ENCODE assay signal across 9 cellular contexts in the genomic region with DNA sequence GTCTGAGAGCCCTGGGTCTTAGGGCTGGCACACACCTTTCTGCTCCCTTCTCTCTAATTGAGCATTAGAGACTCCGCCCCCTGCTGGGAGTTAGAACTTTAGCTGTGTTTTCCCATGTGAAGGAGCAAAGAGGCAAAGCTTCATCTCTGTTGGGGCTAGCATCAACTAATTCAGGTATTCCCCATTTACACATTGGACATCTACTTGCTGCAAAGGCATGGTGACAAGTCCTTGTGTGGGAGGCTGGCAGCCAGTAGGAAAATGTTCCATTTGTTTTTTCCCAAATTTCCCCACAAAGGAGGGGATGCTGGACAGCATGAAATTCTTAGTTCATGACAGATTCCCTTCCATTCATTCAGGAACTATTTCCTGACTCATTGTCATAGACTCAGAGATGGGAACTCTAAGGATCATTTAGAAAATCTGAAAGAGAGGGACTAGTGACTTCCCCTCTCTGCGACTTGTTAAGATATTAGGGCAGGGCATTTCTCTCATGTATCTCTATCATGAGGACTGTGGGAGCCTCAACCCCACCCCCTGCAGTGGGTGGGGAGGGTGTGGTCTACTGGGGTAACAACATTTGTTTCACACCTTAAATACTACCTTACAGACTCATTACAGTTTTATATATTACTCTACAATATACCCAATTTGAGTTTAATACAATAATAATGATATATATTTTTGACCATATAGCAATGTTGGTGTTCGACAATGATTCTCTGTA. TPM values are rescaled to one million over a fixed set of nuclear protein-coding genes. Genes with fewer than 3 reads are reported as not detected.
DNase-seq lines count a peak whose midpoint lies in the region; ATAC-seq lines count a peak whose summit lies in the region.
"Had no signal": no experiment of that assay in that cellular context is flagged by ENCODE, and none has a peak within 500 bp of the region (broad histone marks: within the 10 kb centered on the region; RNA-seq: fewer than 3 reads in every experiment).

No MANE protein-coding gene starts in this region.

- peak; percentile 55 for DNase-seq in AG20443 (ENCODE audit: low spot score)
- DNase-seq in HT1080 (ENCODE audit: low read depth), result peak; percentile 87
- peak; percentile 54 for DNase-seq in activated naive CD8-positive, alpha-beta T cell treated with anti-CD3 and anti-CD28 coated beads for 36 hours
- DNase-seq in memory B cell (ENCODE audit: low spot score in 2 of 2), result no peak
- DNase-seq in mucosa of gallbladder (ENCODE audit: low spot score), result no peak
- DNase-seq in medulla oblongata (ENCODE audit: extremely low spot score), result no peak

- peaks cover 72% of the 10 kb centered on the region for H3K4me1 Mint-ChIP-seq in activated naive CD8-positive, alpha-beta T cell treated with anti-CD3 and anti-CD28 coated beads for 36 hours
- H3K4me1 Mint-ChIP-seq in memory B cell, result peaks cover 60% of the 10 kb centered on the region

- no peaks in the 10 kb centered on the region for H3K27me3 Mint-ChIP-seq in activated naive CD8-positive, alpha-beta T cell treated with anti-CD3 and anti-CD28 coated beads for 36 hours
- H3K27me3 Mint-ChIP-seq in memory B cell, result no peaks in the 10 kb centered on the region

- peaks cover 6% of the 10 kb centered on the region for H3K9me3 Mint-ChIP-seq in activated naive CD8-positive, alpha-beta T cell treated with anti-CD3 and anti-CD28 coated beads for 36 hours
- no peaks in the 10 kb centered on the region for H3K9me3 Mint-ChIP-seq in memory B cell

- H3K27ac Mint-ChIP-seq in activated naive CD8-positive, alpha-beta T cell treated with anti-CD3 and anti-CD28 coated beads for 36 hours, result peak overlapping the region; percentile 80
- H3K27ac Mint-ChIP-seq in memory B cell, result peak overlapping the region; percentile 94

- ATAC-seq in memory B cell (ENCODE audit: low read depth), result no peak
- ATAC-seq in GM21515 (IDR thresholded peaks at IDR 0.05; ENCODE audit: unreplicated experiment), result no peak
- no peak for ATAC-seq in HG02678 (IDR thresholded peaks at IDR 0.05; ENCODE audit: unreplicated experiment)

- H3K36me3 Mint-ChIP-seq in activated naive CD8-positive, alpha-beta T cell treated with anti-CD3 and anti-CD28 coated beads for 36 hours, result peaks cover 71% of the 10 kb centered on the region
- H3K36me3 Mint-ChIP-seq in memory B cell, result peaks cover 12% of the 10 kb centered on the region
- H3K36me3 Mint-ChIP-seq: brain had no signal

- H3K4me3 Mint-ChIP-seq in activated naive CD8-positive, alpha-beta T cell treated with anti-CD3 and anti-CD28 coated beads for 36 hours, result peak overlapping the region; percentile 88
- H3K4me3 Mint-ChIP-seq in memory B cell, result peak overlapping the region; percentile 53

RNA-seq across cellular contexts. Expression of a gene that starts 3.7 kb away (rescaled TPM):
- total RNA-seq in HT1080 (2014; rRNA removed; shearing (Covaris generic)), result 190 and 492 TPM in 2 replicates
- 1,395 and 1,667 TPM in 2 replicates for polyA plus RNA-seq in HT1080 (2015; cell fraction: cytosol; rRNA removed)
- 2,115 and 2,218 TPM in 2 replicates for polyA plus RNA-seq in HT1080 (2015; cell fraction: nucleus; rRNA removed)
- 100 to 1,000 TPM; 380 to 428 TPM for total RNA-seq in activated naive CD8-positive, alpha-beta T cell treated with anti-CD3 and anti-CD28 coated beads for 36 hours
- 356 TPM for total RNA-seq in mucosa of gallbladder

Comparison
In these comparisons a context has a peak if more than half of its experiments do, and no peak if none do; other contexts are left out.
1. DNase-seq: peak in AG20443 (single experiment), HT1080 (single experiment) and activated naive CD8-positive, alpha-beta T cell treated with anti-CD3 and anti-CD28 coated beads for 36 hours (single experiment); none in memory B cell (0 of 2), mucosa of gallbladder (single experiment) and medulla oblongata (single experiment).